8 cellular contexts compared by ENCODE assay signal in genomic region chr4:17577660-17578481, GRCh38. TPM values are rescaled to one million over a fixed set of nuclear protein-coding genes. Genes with fewer than 3 reads are reported as not detected.
DNase-seq lines count a peak whose midpoint lies in the region; ATAC-seq and TF ChIP-seq lines count a peak whose summit lies in the region.

No MANE protein-coding gene starts in this region.

- peak overlapping the region; percentile 85 for H3K9ac ChIP-seq in HUES6 (ENCODE audit: low read length)

- TF ChIP-seq CTCF in GM20000 (IDR thresholded peaks at IDR 0.05; ENCODE audit: extremely low read depth, missing control alignments) (no peak), WERI-Rb-1 (IDR thresholded peaks at IDR 0.05; ENCODE audit: low read depth, low read length) (no peak), dorsolateral prefrontal cortex (IDR thresholded peaks at IDR 0.05 in 54 of 56, conservative IDR thresholded peaks at IDR 0.05 in 2 of 56; ENCODE audit: low read depth in 1 of 56, partially characterized antibody in 56 of 56) (peak in 2 of 56 donors; percentile 4 to 5), lung (IDR thresholded peaks at IDR 0.05; ENCODE audit: control extremely low read depth, extremely low read depth) (no peak)

- H3K9me3 Mint-ChIP-seq in CD8-positive, alpha-beta memory T cell: peaks cover 0 to 2% (median 0%) of the 10 kb centered on the region in 5 donors

- ATAC-seq in lung (ENCODE audit: insufficient read depth, low FRiP score): peak; percentile 3

- H3K4me3 ChIP-seq in CD8-positive, alpha-beta memory T cell (ENCODE audit: low read length): peak overlapping the region; percentile 87
- peak overlapping the region; percentile 96 for H3K4me3 ChIP-seq in HUES6 (ENCODE audit: low read depth, low read length)
- peak overlapping the region; percentile 60 for H3K4me3 ChIP-seq in WERI-Rb-1 (ENCODE audit: low read depth, low read length)
- H3K4me3 ChIP-seq in dorsolateral prefrontal cortex: peak overlapping the region; percentile 63 to 100 (median 91)
- H3K4me3 ChIP-seq in lung: peak overlapping the region; percentile 79

- H3K27me3 Mint-ChIP-seq in CD8-positive, alpha-beta memory T cell: peaks cover 0 to 2% of the 10 kb centered on the region in 2 donors

- H3K36me3 ChIP-seq in CD8-positive, alpha-beta memory T cell (ENCODE audit: insufficient read depth, low read length): peaks cover 15% of the 10 kb centered on the region
- H3K36me3 ChIP-seq in HUES6 (ENCODE audit: control insufficient read depth, insufficient read depth, low read length) (peaks cover 28% of the 10 kb centered on the region), WERI-Rb-1 (peaks cover 27% of the 10 kb centered on the region), lung (ENCODE audit: control insufficient read depth in 2 of 2, insufficient read depth in 2 of 2, low read length in 2 of 2) (peaks cover 5 to 8% of the 10 kb centered on the region in 2 donors)

- DNase-seq in CD8-positive, alpha-beta memory T cell: peak in 1 of 5 donors; percentile 13
- DNase-seq in GM20000 (ENCODE audit: low spot score) (peak; percentile 28), WERI-Rb-1 (peak; percentile 39), dorsolateral prefrontal cortex (peak in 6 of 10 donors; percentile 13 to 59 (median 39)), lung (ENCODE audit: low spot score) (peak; percentile 41), NCI-H2107 (lab: John Stamatoyannopoulos, UW) (no peak)
- DNase-seq in stimulated activated CD8-positive, alpha-beta memory T cell treated with anti-CD3 and anti-CD28 coated beads, Interleukin-7, amount 100 ng/mL, for 24 hours (ENCODE audit: low read depth): peak; percentile 16

- H3K27ac ChIP-seq in CD8-positive, alpha-beta memory T cell (ENCODE audit: low read depth, low read length): peak overlapping the region; percentile 95
- H3K27ac ChIP-seq in HUES6 (ENCODE audit: low read depth, low read length) (peak overlapping the region; percentile 85; the same call in 1 of the 2 replicates), WERI-Rb-1 (peak overlapping the region; percentile 74), dorsolateral prefrontal cortex (peak overlapping the region; percentile 17 to 98 (median 92)), lung (ENCODE audit: low read depth in 1 of 2, low read length in 1 of 2) (peak overlapping the region; percentile 87 to 92)

- peak overlapping the region; percentile 96 to 100 (median 98) for H3K27ac Mint-ChIP-seq in CD8-positive, alpha-beta memory T cell

- peaks cover 23% of the 10 kb centered on the region for H3K4me1 ChIP-seq in CD8-positive, alpha-beta memory T cell (ENCODE audit: insufficient read depth, low read length)
- H3K4me1 ChIP-seq in HUES6 (ENCODE audit: control insufficient read depth, insufficient read depth, low read length) (peaks cover 16% of the 10 kb centered on the region), lung (ENCODE audit: control insufficient read depth in 2 of 2, insufficient read depth in 2 of 2, low read length in 2 of 2) (peaks cover 6 to 11% of the 10 kb centered on the region in 2 donors)

- H3K4me1 Mint-ChIP-seq in CD8-positive, alpha-beta memory T cell: peaks cover 25 to 43% (median 36%) of the 10 kb centered on the region in 3 donors

- intact Hi-C loops in dorsolateral prefrontal cortex (cut with DNase I): loop anchor here (1.0 to 2.0 kb wide), 5 partner anchors 36 to 67 kb away; partner anchors contain the start of genes MED28 (in 2 of the 2) and QDPR (in 1 of the 2)

- H3K36me3 Mint-ChIP-seq in CD8-positive, alpha-beta memory T cell: peaks cover 0 to 50% (median 2%) of the 10 kb centered on the region in 3 donors

- H3K27me3 ChIP-seq in CD8-positive, alpha-beta memory T cell (ENCODE audit: insufficient read depth, low read length, poor library complexity, severe bottlenecking): no peaks in the 10 kb centered on the region
- H3K27me3 ChIP-seq in HUES6 (ENCODE audit: control insufficient read depth, insufficient read depth, low read length): no peaks in the 10 kb centered on the region
- H3K27me3 ChIP-seq in WERI-Rb-1 (ENCODE audit: insufficient read depth, low read depth, severe bottlenecking): no peaks in the 10 kb centered on the region
- H3K27me3 ChIP-seq in dorsolateral prefrontal cortex: no peaks in the 10 kb centered on the region
- no peaks in the 10 kb centered on the region for H3K27me3 ChIP-seq in lung (ENCODE audit: control insufficient read depth, insufficient read depth)

- H3K4me3 Mint-ChIP-seq in CD8-positive, alpha-beta memory T cell: peak overlapping the region; percentile 88 to 95 (median 93)

- CTCF ChIA-PET in CD8-positive, alpha-beta memory T cell (lab: Charles Lee): interaction anchor here (1.1 to 1.2 kb wide), 2 partner anchors 10 to 37 kb away, joined by 3 to 9 read pairs; partner anchors contain the start of gene MED28

- no peaks in the 10 kb centered on the region for H3K9me3 ChIP-seq in CD8-positive, alpha-beta memory T cell (ENCODE audit: low read length)
- H3K9me3 ChIP-seq in HUES6 (ENCODE audit: control insufficient read depth, insufficient read depth, low read depth, low read length) (no peaks in the 10 kb centered on the region), WERI-Rb-1 (ENCODE audit: severe bottlenecking) (no peaks in the 10 kb centered on the region), lung (ENCODE audit: control insufficient read depth in 2 of 2, insufficient read depth in 1 of 2, low read length in 1 of 2) (no peaks in the 10 kb centered on the region)

- WGBS in lung, 2 donors: 4 to 7% methylated on average over 34 of the region's 34 CpGs

- POLR2A ChIA-PET in CD8-positive, alpha-beta memory T cell (lab: Charles Lee): interaction anchor here (2.5 kb wide), 1 partner anchor 36 kb away, joined by 22 read pairs; the partner anchor contains the start of gene MED28

RNA-seq across cellular contexts. Expression of gene LAP3, which starts 0.9 kb away (rescaled TPM):
- 10 to 100 TPM; 89.0 to 93.0 TPM for total RNA-seq in CD8-positive, alpha-beta memory T cell
- 49.6 TPM for polyA plus RNA-seq in CD8-positive, alpha-beta memory T cell
- total RNA-seq in dorsolateral prefrontal cortex (100 to 1,000 TPM in 1 of 120 experiments, 10 to 100 TPM in 119; 29.7 to 116 (median 52.0) TPM), lung (100 to 1,000 TPM in 1 of 2 donors, 10 to 100 TPM in 1; 98.8 to 110 TPM)
- polyA plus RNA-seq in lung: 100 to 1,000 TPM in 1 of 2 donors, 10 to 100 TPM in 1; 30.7 to 185 TPM

RNA-seq across cellular contexts. Expression of gene MED28, which starts 36.6 kb away (rescaled TPM):
- 10 to 100 TPM; 49.4 to 51.7 TPM for total RNA-seq in CD8-positive, alpha-beta memory T cell
- polyA plus RNA-seq in CD8-positive, alpha-beta memory T cell: 40.4 TPM
- total RNA-seq in dorsolateral prefrontal cortex (10 to 100 TPM; 42.6 to 89.2 (median 58.0) TPM), lung (10 to 100 TPM; 44.5 to 45.9 TPM)
- 10 to 100 TPM; 10.8 to 21.6 TPM for polyA plus RNA-seq in lung
